10 cellular contexts compared by ENCODE assay signal in genomic region chr18:58400337-58400885, GRCh38.
A peak's percentile ranks its signal among the peaks of the same experiment; 100 is the strongest.
DNase-seq lines count a peak whose midpoint lies in the region; ATAC-seq and TF ChIP-seq lines count a peak whose summit lies in the region.
"Had no signal": no experiment of that assay in that cellular context is flagged by ENCODE, and none has a peak within 500 bp of the region (broad histone marks: within the 10 kb centered on the region; RNA-seq: fewer than 3 reads in every experiment).

No MANE protein-coding gene starts in this region.

- H3K9me3 ChIP-seq in breast epithelium (no peaks in the 10 kb centered on the region), MM.1S (replicated peaks; ENCODE audit: insufficient read depth, low read length) (no peaks in the 10 kb centered on the region)

- TF ChIP-seq CTCF in VCaP (conservative IDR thresholded peaks at IDR 0.05) (peak; percentile 49), foreskin fibroblast (IDR thresholded peaks at IDR 0.05; ENCODE audit: low read depth, low read length) (no peak), breast epithelium (IDR thresholded peaks at IDR 0.05) (no peak), MM.1S (IDR thresholded peaks at IDR 0.05; ENCODE audit: low read length) (no peak)

- H2AFZ ChIP-seq in MM.1S (ENCODE audit: low read length): no peak overlapping the region

- H3F3A ChIP-seq in MM.1S (ENCODE audit: insufficient read depth, low read length): no peaks in the 10 kb centered on the region

- ATAC-seq in HG03342 (IDR thresholded peaks at IDR 0.05; ENCODE audit: unreplicated experiment): no peak

- no peak overlapping the region for H3K4me2 ChIP-seq in MM.1S (ENCODE audit: low read depth, low read length)

- TF ChIP-seq POLR2A in breast epithelium (IDR thresholded peaks at IDR 0.05): no peak

- H3K9ac ChIP-seq in MM.1S (ENCODE audit: low read length): no peak overlapping the region

- H3K4me1 ChIP-seq in breast epithelium (peaks cover 0 to 5% of the 10 kb centered on the region in 2 donors), MM.1S (ENCODE audit: low read length) (no peaks in the 10 kb centered on the region)

- H3K9me2 ChIP-seq in MM.1S (replicated peaks; ENCODE audit: insufficient read depth, low read length): no peaks in the 10 kb centered on the region

- H3K27me3 ChIP-seq in breast epithelium: no peaks in the 10 kb centered on the region
- no peaks in the 10 kb centered on the region for H3K27me3 ChIP-seq in MM.1S (replicated peaks; ENCODE audit: insufficient read depth, low read length)

- H4K20me1 ChIP-seq in MM.1S (ENCODE audit: insufficient read depth, low read length): no peaks in the 10 kb centered on the region

- no peaks in the 10 kb centered on the region for H3K36me3 ChIP-seq in breast epithelium
- H3K36me3 ChIP-seq in MM.1S (replicated peaks; ENCODE audit: insufficient read depth, low read length): no peaks in the 10 kb centered on the region

- no peaks in the 10 kb centered on the region for H3K79me2 ChIP-seq in MM.1S (ENCODE audit: low read length)

- intact Hi-C loops in breast epithelium (cut with DNase I; ENCODE audit: low total_unique reads): no loop called here

- H3K4me3 ChIP-seq in foreskin fibroblast (ENCODE audit: low read depth in 1 of 2, low read length in 2 of 2): no peak overlapping the region
- no peak overlapping the region for H3K4me3 ChIP-seq in breast epithelium
- H3K4me3 ChIP-seq in MM.1S (ENCODE audit: low read length): no peak overlapping the region

- peak; percentile 82 for DNase-seq in AG08395 (ENCODE audit: low spot score)
- peak; percentile 54 for DNase-seq in EH (ENCODE audit: low read depth)
- peak; percentile 73 to 88 for DNase-seq in foreskin fibroblast
- DNase-seq in NCI-H2227 treated with DMSO at 0.1 percent for 48 hours (lab: John Stamatoyannopoulos, UW): no peak
- no peak for DNase-seq in breast epithelium (ENCODE audit: low spot score in 2 of 2)
- DNase-seq in MM.1S: no peak
- DNase-seq: activated gamma-delta T cell, trophoblast cell had no signal

- H3K27ac ChIP-seq in VCaP (peak overlapping the region; percentile 59), breast epithelium (no peak overlapping the region), MM.1S (ENCODE audit: low read length) (no peak overlapping the region)

Comparison
In these comparisons a context has a peak if more than half of its experiments do, and no peak if none do; other contexts are left out.
1. DNase-seq: peak in AG08395 (single experiment), EH (single experiment) and foreskin fibroblast (2 of 2); none in NCI-H2227 treated with DMSO at 0.1 percent for 48 hours (single experiment), breast epithelium (0 of 2) and MM.1S (single experiment).